8 cellular contexts compared by ENCODE assay signal in genomic region chr22:50169774-50170341, GRCh38. TPM values are rescaled to one million over a fixed set of nuclear protein-coding genes. Genes with fewer than 3 reads are reported as not detected.
DNase-seq lines count a peak whose midpoint lies in the region; ATAC-seq and TF ChIP-seq lines count a peak whose summit lies in the region.

No MANE protein-coding gene starts in this region.

- H3K27me3 Mint-ChIP-seq in activated naive CD4-positive, alpha-beta T cell treated with anti-CD3 and anti-CD28 coated beads, Interleukin-2, amount 10 ng/mL, durations not matched to agents 7 days and 5 days: peaks cover 81% of the 10 kb centered on the region
- peaks cover 62% of the 10 kb centered on the region for H3K27me3 Mint-ChIP-seq in stimulated activated naive CD8-positive, alpha-beta T cell treated with anti-CD3 and anti-CD28 coated beads, Interleukin-15, amount 100 ng/mL, for 72 hours

- peaks cover 2% of the 10 kb centered on the region for H3K36me3 Mint-ChIP-seq in activated naive CD4-positive, alpha-beta T cell treated with anti-CD3 and anti-CD28 coated beads, Interleukin-2, amount 10 ng/mL, durations not matched to agents 7 days and 5 days

- H3K4me3 Mint-ChIP-seq in activated naive CD4-positive, alpha-beta T cell treated with anti-CD3 and anti-CD28 coated beads, Interleukin-2, amount 10 ng/mL, durations not matched to agents 7 days and 5 days: peak overlapping the region; percentile 53
- H3K4me3 Mint-ChIP-seq in stimulated activated naive CD8-positive, alpha-beta T cell treated with anti-CD3 and anti-CD28 coated beads, Interleukin-15, amount 100 ng/mL, for 72 hours: peak overlapping the region; percentile 69 to 74

- TF ChIP-seq CTCF in kidney epithelial cell (IDR thresholded peaks at IDR 0.05; ENCODE audit: insufficient read depth, low read length, poor library complexity, severe bottlenecking): no peak

- no peaks in the 10 kb centered on the region for H3K9me3 Mint-ChIP-seq in activated naive CD4-positive, alpha-beta T cell treated with anti-CD3 and anti-CD28 coated beads, Interleukin-2, amount 10 ng/mL, durations not matched to agents 7 days and 5 days
- H3K9me3 Mint-ChIP-seq in stimulated activated naive CD8-positive, alpha-beta T cell treated with anti-CD3 and anti-CD28 coated beads, Interleukin-15, amount 100 ng/mL, for 72 hours: no peaks in the 10 kb centered on the region

- peak overlapping the region; percentile 27 for H3K4me3 ChIP-seq in kidney epithelial cell (ENCODE audit: low read depth, low read length)

- H3K27me3 ChIP-seq in kidney epithelial cell (ENCODE audit: control insufficient read depth, insufficient read depth, low read length): peaks cover 32% of the 10 kb centered on the region

- peak; percentile 44 for DNase-seq in GM03348 (ENCODE audit: low spot score)
- peak; percentile 9 for DNase-seq in NCI-H226
- DNase-seq in activated naive CD4-positive, alpha-beta T cell treated with anti-CD3 and anti-CD28 coated beads, Interleukin-2, amount 10 ng/mL, durations not matched to agents 7 days and 5 days: peak; percentile 58
- no peak for DNase-seq in kidney epithelial cell (ENCODE audit: low read depth)
- peak; percentile 51 to 63 for DNase-seq in stimulated activated naive CD8-positive, alpha-beta T cell treated with anti-CD3 and anti-CD28 coated beads, Interleukin-15, amount 100 ng/mL, for 72 hours

- CTCF ChIA-PET in activated naive CD4-positive, alpha-beta T cell treated with anti-CD3 and anti-CD28 coated beads, Interleukin-2, amount 10 ng/mL, durations not matched to agents 7 days and 5 days (lab: Charles Lee): no interaction called here

- no peaks in the 10 kb centered on the region for H3K36me3 ChIP-seq in kidney epithelial cell (ENCODE audit: control insufficient read depth, insufficient read depth, low read length)

- no peak overlapping the region for H3K27ac Mint-ChIP-seq in activated naive CD4-positive, alpha-beta T cell treated with anti-CD3 and anti-CD28 coated beads, Interleukin-2, amount 10 ng/mL, durations not matched to agents 7 days and 5 days
- peak overlapping the region in 1 of 2 donors; percentile 88 for H3K27ac Mint-ChIP-seq in stimulated activated naive CD8-positive, alpha-beta T cell treated with anti-CD3 and anti-CD28 coated beads, Interleukin-15, amount 100 ng/mL, for 72 hours

- peak; percentile 72 for ATAC-seq in stimulated activated naive CD8-positive, alpha-beta T cell treated with anti-CD3 and anti-CD28 coated beads, Interleukin-15, amount 100 ng/mL, for 72 hours
- ATAC-seq in GM21786 (IDR thresholded peaks at IDR 0.05; ENCODE audit: unreplicated experiment) (no peak), HG03565 (IDR thresholded peaks at IDR 0.05; ENCODE audit: unreplicated experiment) (no peak), HG02852 (IDR thresholded peaks at IDR 0.05; ENCODE audit: unreplicated experiment) (no peak)

- H3K4me1 Mint-ChIP-seq in activated naive CD4-positive, alpha-beta T cell treated with anti-CD3 and anti-CD28 coated beads, Interleukin-2, amount 10 ng/mL, durations not matched to agents 7 days and 5 days: peaks cover 4% of the 10 kb centered on the region
- peaks cover 18% of the 10 kb centered on the region for H3K4me1 Mint-ChIP-seq in stimulated activated naive CD8-positive, alpha-beta T cell treated with anti-CD3 and anti-CD28 coated beads, Interleukin-15, amount 100 ng/mL, for 72 hours

RNA-seq across cellular contexts. Expression of gene PANX2, which starts 0.7 kb away (rescaled TPM):
- total RNA-seq in kidney epithelial cell: 0.33 and 1.1 TPM in 2 replicates

RNA-seq across cellular contexts. Expression of gene TRABD, which starts 15.9 kb away (rescaled TPM):
- total RNA-seq in kidney epithelial cell: 60.2 and 73.5 TPM in 2 replicates

RNA-seq across cellular contexts. Expression of gene SELENOO, which starts 31.0 kb away (rescaled TPM):
- 12.0 and 14.8 TPM in 2 replicates for total RNA-seq in kidney epithelial cell
